22 cellular contexts compared by ENCODE assay signal in the genomic region with DNA sequence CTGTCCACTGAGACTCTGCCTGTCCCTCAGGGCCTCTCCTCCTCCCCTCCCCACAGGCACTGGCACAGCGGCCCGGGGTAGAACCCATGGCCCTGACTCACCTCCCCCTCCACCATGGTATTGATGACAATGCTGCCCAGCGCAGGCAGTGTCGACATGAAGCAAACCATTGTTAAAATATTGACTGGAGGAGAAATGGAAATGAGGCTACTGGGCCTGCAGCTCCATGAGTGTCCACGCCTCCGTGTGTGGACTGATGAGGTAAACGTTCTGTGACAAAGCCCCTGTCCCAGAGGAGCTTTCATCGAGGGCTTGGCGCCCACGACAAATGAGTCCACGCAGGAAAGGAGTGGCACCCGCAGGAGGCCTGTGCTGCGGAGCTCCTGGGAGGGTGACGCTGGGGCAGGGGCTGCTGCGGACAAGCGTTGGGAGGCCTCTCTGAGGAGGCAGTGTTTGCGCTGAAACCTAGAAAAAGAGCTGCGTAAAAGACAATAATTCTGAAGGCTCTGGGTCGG.
A peak's percentile ranks its signal among the peaks of the same experiment; 100 is the strongest.
DNase-seq lines count a peak whose midpoint lies in the region; ATAC-seq, FAIRE-seq and TF ChIP-seq lines count a peak whose summit lies in the region.
"Had no signal": no experiment of that assay in that cellular context is flagged by ENCODE, and none has a peak within 500 bp of the region (broad histone marks: within the 10 kb centered on the region; RNA-seq: fewer than 3 reads in every experiment).

No MANE protein-coding gene starts in this region.

- H3K14ac ChIP-seq in neuronal stem cell (ENCODE audit: low read length): no peak overlapping the region

- H2AFZ ChIP-seq in neuronal stem cell (ENCODE audit: low read length): no peak overlapping the region
- H2AFZ ChIP-seq: GM23338 had no signal

- H3K27me3 ChIP-seq in right atrium auricular region (no peaks in the 10 kb centered on the region), neuronal stem cell (ENCODE audit: control insufficient read depth in 3 of 3, insufficient read depth in 3 of 3, low read depth in 1 of 3, low read length in 3 of 3) (no peaks in the 10 kb centered on the region), H7 (ENCODE audit: control insufficient read depth, insufficient read depth, low read length) (no peaks in the 10 kb centered on the region), aorta (ENCODE audit: control insufficient read depth in 1 of 2, insufficient read depth in 2 of 2, low read length in 1 of 2) (no peaks in the 10 kb centered on the region)
- H3K27me3 ChIP-seq: Peyer's patch had no signal

- no peak overlapping the region for H3K4me3 Mint-ChIP-seq in type B pancreatic cell
- H3K4me3 Mint-ChIP-seq: CD8-positive, alpha-beta memory T cell; GM23338; IgD-negative memory B cell had no signal

- H3K27ac Mint-ChIP-seq in type B pancreatic cell: no peak overlapping the region
- H3K27ac Mint-ChIP-seq: CD8-positive, alpha-beta memory T cell had no signal

- H3K79me1 ChIP-seq in neuronal stem cell (ENCODE audit: low read depth, low read length): no peaks in the 10 kb centered on the region

- intact Hi-C loops in Right ventricle myocardium inferior (cut with DNase I) (no loop called here), aorta (cut with DNase I) (no loop called here)

- H3K27me3 Mint-ChIP-seq in type B pancreatic cell: peaks cover 2% of the 10 kb centered on the region
- H3K27me3 Mint-ChIP-seq: IgD-negative memory B cell had no signal

- no peak overlapping the region for H3K4ac ChIP-seq in neuronal stem cell (ENCODE audit: low read length)

- no CpG with 5 or more reads among the region's 19 CpGs for WGBS in neuronal stem cell (ENCODE audit: extremely low coverage in 2 of 2, insufficient read length in 2 of 2, insufficient replicate concordance in 1 of 2), 2 donors
- WGBS in aorta, 2 donors: 54 to 70% methylated on average over 19 of the region's 19 CpGs

- FAIRE-seq in frontal cortex (lab: Jason Lieb, UNC) (no peak), urothelium cell line (lab: Jason Lieb, UNC) (no peak)
- FAIRE-seq: GM18507 had no signal

- peak overlapping the region; percentile 14 for H2BK5ac ChIP-seq in neuronal stem cell (ENCODE audit: low read length)

- H3K9me3 ChIP-seq in right atrium auricular region (no peaks in the 10 kb centered on the region), neuronal stem cell (replicated peaks in 1 of 2; ENCODE audit: control insufficient read depth in 2 of 2, insufficient read depth in 1 of 2, low read depth in 1 of 2, low read length in 2 of 2) (peaks cover 0 to 3% of the 10 kb centered on the region in 2 donors), aorta (ENCODE audit: control insufficient read depth, low read length) (no peaks in the 10 kb centered on the region)
- H3K9me3 ChIP-seq: Peyer's patch had no signal

- no peak overlapping the region for H4K8ac ChIP-seq in neuronal stem cell (ENCODE audit: low read depth, low read length)

- H2BK15ac ChIP-seq in neuronal stem cell (ENCODE audit: low read length): no peak overlapping the region

- H3K4me1 Mint-ChIP-seq in type B pancreatic cell (ENCODE audit: unreplicated experiment): peaks cover 5% of the 10 kb centered on the region
- H3K4me1 Mint-ChIP-seq: CD8-positive, alpha-beta memory T cell; IgD-negative memory B cell had no signal

- H3K4me2 ChIP-seq in neuronal stem cell (ENCODE audit: insufficient read depth, low read length, poor library complexity, severe bottlenecking): no peak overlapping the region
- H3K4me2 ChIP-seq: GM23338 had no signal

- H3K36me3 ChIP-seq in right atrium auricular region (no peaks in the 10 kb centered on the region), neuronal stem cell (replicated peaks in 1 of 2; ENCODE audit: control insufficient read depth in 2 of 2, insufficient read depth in 2 of 2, low read length in 2 of 2) (no peaks in the 10 kb centered on the region), H7 (replicated peaks; ENCODE audit: control insufficient read depth, insufficient read depth, low read length) (no peaks in the 10 kb centered on the region; the same call in 1 of the 2 replicates), aorta (ENCODE audit: control insufficient read depth in 1 of 2, insufficient read depth in 2 of 2, low read length in 1 of 2) (no peaks in the 10 kb centered on the region)
- H3K36me3 ChIP-seq: Peyer's patch had no signal

- no peak overlapping the region for H2AK5ac ChIP-seq in neuronal stem cell (ENCODE audit: low read depth, low read length)

- H3K4me1 ChIP-seq in right atrium auricular region: no peaks in the 10 kb centered on the region
- H3K4me1 ChIP-seq in neuronal stem cell (ENCODE audit: control insufficient read depth in 2 of 2, insufficient read depth in 1 of 2, low read depth in 1 of 2, low read length in 2 of 2): peaks cover 10% of the 10 kb centered on the region in 2 donors
- no peaks in the 10 kb centered on the region for H3K4me1 ChIP-seq in aorta (ENCODE audit: control insufficient read depth in 1 of 2, insufficient read depth in 2 of 2, low read length in 2 of 2)
- H3K4me1 ChIP-seq: Peyer's patch had no signal

- TF ChIP-seq CTCF in right atrium auricular region (IDR thresholded peaks at IDR 0.05) (no peak), type B pancreatic cell (conservative IDR thresholded peaks at IDR 0.05) (peak; percentile 14)

- no peak overlapping the region for H3K9ac ChIP-seq in neuronal stem cell (ENCODE audit: low read depth, low read length, poor library complexity)

- no peak for ATAC-seq in Right ventricle myocardium inferior
- ATAC-seq in aorta (ENCODE audit: low FRiP score): no peak

- H3K36me3 Mint-ChIP-seq in type B pancreatic cell: no peaks in the 10 kb centered on the region
- H3K36me3 Mint-ChIP-seq: CD8-positive, alpha-beta memory T cell; IgD-negative memory B cell had no signal

- H3K27ac ChIP-seq in right atrium auricular region: no peak overlapping the region
- no peak overlapping the region for H3K27ac ChIP-seq in neuronal stem cell (replicated peaks; ENCODE audit: low read length)
- no peak overlapping the region for H3K27ac ChIP-seq in aorta (ENCODE audit: low read depth in 1 of 2, low read length in 2 of 2)
- H3K27ac ChIP-seq: 22Rv1, C4-2B, Peyer's patch, SK-N-MC had no signal

- no peak overlapping the region for H2BK12ac ChIP-seq in neuronal stem cell (ENCODE audit: low read length)

- no peak overlapping the region for H3K23ac ChIP-seq in neuronal stem cell (ENCODE audit: low read depth, low read length, poor library complexity)

- H4K91ac ChIP-seq in neuronal stem cell (ENCODE audit: low read depth, low read length, poor library complexity): no peak overlapping the region

- no peaks in the 10 kb centered on the region for H3K9me3 Mint-ChIP-seq in type B pancreatic cell
- H3K9me3 Mint-ChIP-seq: GM23338 had no signal

- no peak overlapping the region for H2BK120ac ChIP-seq in neuronal stem cell (ENCODE audit: low read depth, low read length)

- peak; percentile 39 for DNase-seq in Right ventricle myocardium inferior (ENCODE audit: missing footprints)
- no peak for DNase-seq in right atrium auricular region (ENCODE audit: low spot score)
- DNase-seq in frontal cortex (ENCODE audit: low spot score in 2 of 2): peak; percentile 46 to 49
- DNase-seq in neuronal stem cell (ENCODE audit: low spot score): no peak
- DNase-seq in type B pancreatic cell (ENCODE audit: extremely low spot score, unreplicated experiment): no peak
- no peak for DNase-seq in H7
- DNase-seq in urothelium cell line (ENCODE audit: low spot score): no peak
- DNase-seq in aorta: no peak
- DNase-seq: CD8-positive, alpha-beta memory T cell; GDM1; NCI-H1105; NCI-H2029 treated with DMSO at 0.1 percent for 48 hours; NCI-H345; NCI-H524; NCI-H774; Peyer's patch had no signal

- H3K4me3 ChIP-seq in right atrium auricular region: no peak overlapping the region
- H3K4me3 ChIP-seq in neuronal stem cell (ENCODE audit: low read length in 2 of 2): no peak overlapping the region
- H3K4me3 ChIP-seq in H7 (ENCODE audit: insufficient read depth, low read depth, low read length): no peak overlapping the region
- H3K4me3 ChIP-seq in aorta (ENCODE audit: low read length in 2 of 2): no peak overlapping the region
- H3K4me3 ChIP-seq: GM23338, Peyer's patch, SK-N-MC had no signal

- no peak overlapping the region for H3K18ac ChIP-seq in neuronal stem cell (ENCODE audit: low read length)

Comparison
In these comparisons a context has a peak if more than half of its experiments do, and no peak if none do; other contexts are left out.
1. DNase-seq: peak in Right ventricle myocardium inferior (single experiment) and frontal cortex (2 of 2); none in right atrium auricular region (single experiment), neuronal stem cell (single experiment), type B pancreatic cell (single experiment), H7 (single experiment), urothelium cell line (single experiment) and aorta (0 of 2).